ENCODE assay signal across 9 cellular contexts in genomic region chr10:103256613-103257012, GRCh38. TPM values are rescaled to one million over a fixed set of nuclear protein-coding genes. Genes with fewer than 3 reads are reported as not detected.
"Had no signal": no experiment of that assay in that cellular context is flagged by ENCODE, and none has a peak within 500 bp of the region (broad histone marks: within the 10 kb centered on the region; RNA-seq: fewer than 3 reads in every experiment).

No MANE protein-coding gene starts in this region.

- H3K9ac ChIP-seq: KMS-11 had no signal

- H3K27ac ChIP-seq: HL-60, KMS-11 had no signal

- DNase-seq: IMR-90, KBM-7, KG1 had no signal

- FAIRE-seq: HTR-8/SVneo had no signal

- H3K4me2 ChIP-seq: KMS-11 had no signal

RNA-seq across cellular contexts. Expression of gene RPEL1, which starts 10.9 kb away (rescaled TPM):
- total RNA-seq: HT1080 had no signal
- polyA plus RNA-seq: IgD-negative memory B cell had no signal

RNA-seq across cellular contexts. Expression of gene INA, which starts 20.3 kb away (rescaled TPM):
- total RNA-seq: HT-29, HT1080 had no signal
- polyA plus RNA-seq: IgD-negative memory B cell had no signal
